ENCODE assay signal across 23 cellular contexts in the genomic region with DNA sequence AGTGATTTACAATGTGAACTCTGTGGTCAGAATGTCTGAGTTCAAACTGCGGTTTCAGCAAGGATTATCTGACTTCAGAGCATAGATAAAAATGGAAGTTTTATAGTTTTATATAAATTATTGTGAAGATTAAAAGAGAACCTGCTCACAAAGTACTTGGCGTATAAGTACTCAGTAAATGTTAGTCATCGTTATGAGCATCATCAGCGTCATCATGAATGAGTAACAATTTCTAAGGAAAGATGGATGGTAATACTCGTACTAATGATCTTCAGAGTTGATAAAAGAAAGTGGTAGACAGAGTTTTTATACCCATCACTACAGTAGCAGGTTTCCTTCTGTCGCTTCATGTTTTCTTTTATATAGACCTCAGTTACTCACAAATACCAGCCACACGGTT.
"Had no signal": no experiment of that assay in that cellular context is flagged by ENCODE, and none has a peak within 500 bp of the region (broad histone marks: within the 10 kb centered on the region; RNA-seq: fewer than 3 reads in every experiment).

No MANE protein-coding gene starts in this region.

- H3K4me2 ChIP-seq: hepatocyte, neural progenitor cell had no signal

- H3K36me3 ChIP-seq: esophagus squamous epithelium, left ventricle myocardium inferior, lower lobe of right lung, neural progenitor cell, pancreas, tibial artery, upper lobe of left lung, uterus had no signal

- H3K27me3 ChIP-seq: esophagus squamous epithelium, hepatocyte, neural progenitor cell, pancreas, tibial artery, upper lobe of left lung, uterus had no signal

- H2AFZ ChIP-seq: hepatocyte, neural progenitor cell had no signal

- FAIRE-seq: endometrium, kidney, pancreas had no signal

- ATAC-seq: left cardiac atrium; lower lobe of right lung; natural killer cell treated with Interleukin-12 subunit alpha and Interleukin-12 subunit beta and Interleukin-15 and Interleukin-18, amount 100 ng/mL, for 72 hours; pancreas; right cardiac atrium; stimulated activated memory B cell treated with anti-CD40 and anti-IgM and Interleukin-4, amounts not matched to agents 10 μg/mL and 1 μg/mL and 100 μg/mL, for 72 hours had no signal

- H3K4me1 ChIP-seq: esophagus squamous epithelium, left ventricle myocardium inferior, lower lobe of right lung, neural progenitor cell, pancreas, tibial artery, upper lobe of left lung, uterus had no signal

- H3K4me3 ChIP-seq: esophagus squamous epithelium, hepatocyte, left ventricle myocardium inferior, lower lobe of right lung, neural progenitor cell, pancreas, tibial artery, upper lobe of left lung, uterus had no signal

- H3K9ac ChIP-seq: neural progenitor cell had no signal

- H3K79me2 ChIP-seq: hepatocyte had no signal

- DNase-seq: effector memory CD4-positive, alpha-beta T cell; esophagus squamous epithelium; foreskin melanocyte; head of caudate nucleus; kidney; left cardiac atrium; left ventricle myocardium inferior; lower lobe of right lung; mesenchymal stem cell; midbrain; occipital lobe; pancreas; right cardiac atrium; stimulated activated CD4-positive, alpha-beta T cell treated with anti-CD3 and anti-CD28 coated beads, Interleukin-4, amount 100 ng/mL, for 1 hour; tibial artery; upper lobe of left lung; uterus had no signal

- H3K27ac ChIP-seq: epithelial cell of prostate, esophagus squamous epithelium, hepatocyte, left ventricle myocardium inferior, lower lobe of right lung, neural progenitor cell, pancreas, tibial artery, upper lobe of left lung, uterus had no signal

- H3K9me3 ChIP-seq: esophagus squamous epithelium, left ventricle myocardium inferior, lower lobe of right lung, pancreas, tibial artery, upper lobe of left lung, uterus had no signal
